11 cellular contexts compared by ENCODE assay signal in genomic region chr21:30227633-30228404, GRCh38. TPM values are rescaled to one million over a fixed set of nuclear protein-coding genes. Genes with fewer than 3 reads are reported as not detected.
A peak's percentile ranks its signal among the peaks of the same experiment; 100 is the strongest.
DNase-seq lines count a peak whose midpoint lies in the region; ATAC-seq and TF ChIP-seq lines count a peak whose summit lies in the region.
"Had no signal": no experiment of that assay in that cellular context is flagged by ENCODE, and none has a peak within 500 bp of the region (broad histone marks: within the 10 kb centered on the region; RNA-seq: fewer than 3 reads in every experiment).

No MANE protein-coding gene starts in this region.

- intact Hi-C loops in gastrocnemius medialis (cut with DNase I; ENCODE audit: low total_unique reads), result no loop called here

- no peak overlapping the region for H3K4me3 ChIP-seq in gastrocnemius medialis
- H3K4me3 ChIP-seq: ascending aorta, tibial nerve had no signal

- no peak for TF ChIP-seq CTCF in gastrocnemius medialis (IDR thresholded peaks at IDR 0.05 in 4 of 5, conservative IDR thresholded peaks at IDR 0.05 in 1 of 5)

- no peak for TF ChIP-seq POLR2A in gastrocnemius medialis (IDR thresholded peaks at IDR 0.05)

- peak; percentile 89 to 99 for ATAC-seq in gastrocnemius medialis

- H3K4me1 ChIP-seq in gastrocnemius medialis, result no peaks in the 10 kb centered on the region
- H3K4me1 ChIP-seq: ascending aorta had no signal

- no peak overlapping the region for H3K27ac ChIP-seq in gastrocnemius medialis
- H3K27ac ChIP-seq: ascending aorta had no signal

- H3K36me3 ChIP-seq in gastrocnemius medialis, result no peaks in the 10 kb centered on the region
- H3K36me3 ChIP-seq: ascending aorta, tibial nerve had no signal

- H3K27me3 ChIP-seq in gastrocnemius medialis, result no peaks in the 10 kb centered on the region
- H3K27me3 ChIP-seq: ascending aorta, tibial nerve had no signal

- DNase-seq in H4 (ENCODE audit: low spot score) (peak; percentile 71), SKM-1 (lab: John Stamatoyannopoulos, UW; ENCODE audit: unreplicated experiment) (peak; percentile 19), foreskin melanocyte (peak; percentile 99), gastrocnemius medialis (peak; percentile 6 to 37), GM19238 (ENCODE audit: insufficient read length, low spot score) (no peak), NCI-H1105 (lab: John Stamatoyannopoulos, UW) (no peak), NCI-H1694 (lab: John Stamatoyannopoulos, UW) (no peak)
- no peak for DNase-seq in activated effector memory CD4-positive, alpha-beta T cell treated with Interleukin-2 at 50 U/mL for 16 hours
- DNase-seq: T-helper 1 cell had no signal

- in situ Hi-C loops in gastrocnemius medialis (cut with MboI; ENCODE audit: low sequenced_read_pairs in 4 of 4), result no loop called here

- H3K9me3 ChIP-seq in gastrocnemius medialis, result no peaks in the 10 kb centered on the region
- H3K9me3 ChIP-seq: ascending aorta, tibial nerve had no signal

RNA-seq across cellular contexts. Expression of gene CLDN8, which starts 11.9 kb away (rescaled TPM):
- total RNA-seq in H4 (2014; rRNA removed; shearing (Covaris generic)), result not detected in 2 replicates
- total RNA-seq in gastrocnemius medialis, result under 1 TPM in 1 of 4 donors, not detected in 3; 0.34 TPM
- total RNA-seq: ascending aorta, tibial nerve had no signal

RNA-seq across cellular contexts. Expression of gene KRTAP24-1, which starts 54.9 kb away (rescaled TPM):
- not detected in 2 replicates for total RNA-seq in H4 (2014; rRNA removed; shearing (Covaris generic))
- not detected for total RNA-seq in gastrocnemius medialis
- total RNA-seq: ascending aorta, tibial nerve had no signal

Comparison
In these comparisons a context has a peak if more than half of its experiments do, and no peak if none do; other contexts are left out.
1. DNase-seq: peak in H4 (single experiment), SKM-1 (single experiment), foreskin melanocyte (single experiment) and gastrocnemius medialis (2 of 2); none in activated effector memory CD4-positive, alpha-beta T cell treated with Interleukin-2 at 50 U/mL for 16 hours (single experiment), GM19238 (single experiment), NCI-H1105 (single experiment) and NCI-H1694 (single experiment).